ENCODE assay signal across 16 cellular contexts in genomic region chr5:58940446-58940845, GRCh38.
DNase-seq lines count a peak whose midpoint lies in the region; ATAC-seq and TF ChIP-seq lines count a peak whose summit lies in the region.
"Had no signal": no experiment of that assay in that cellular context is flagged by ENCODE, and none has a peak within 500 bp of the region (broad histone marks: within the 10 kb centered on the region; RNA-seq: fewer than 3 reads in every experiment).

No MANE protein-coding gene starts in this region.

- no peaks in the 10 kb centered on the region for H3K36me3 ChIP-seq in adipocyte (ENCODE audit: control insufficient read depth, insufficient read depth, low read length, severe bottlenecking)
- H3K36me3 ChIP-seq: gastroesophageal sphincter, WERI-Rb-1 had no signal

- no peaks in the 10 kb centered on the region for H3K27me3 ChIP-seq in adipocyte (replicated peaks; ENCODE audit: control insufficient read depth, insufficient read depth, low read length)

- H3K9me3 ChIP-seq in adipocyte (ENCODE audit: control insufficient read depth, low read length): peaks cover 6% of the 10 kb centered on the region
- H3K9me3 ChIP-seq: gastroesophageal sphincter had no signal

- ATAC-seq in sciatic nerve (peak; percentile 77), GM19463 (IDR thresholded peaks at IDR 0.05; ENCODE audit: unreplicated experiment) (no peak)
- ATAC-seq: gastroesophageal sphincter, GM12878, PC-3 had no signal

- peak overlapping the region; percentile 45 for H3K4me3 ChIP-seq in adipocyte (ENCODE audit: low read length)
- H3K4me3 ChIP-seq in fibroblast of the aortic adventitia (ENCODE audit: low read depth, low read length): no peak overlapping the region
- H3K4me3 ChIP-seq: gastroesophageal sphincter, GM12878 had no signal

- DNase-seq in H4 (ENCODE audit: low spot score): peak; percentile 10
- no peak for DNase-seq in adipocyte (ENCODE audit: low read depth)
- peak; percentile 50 for DNase-seq in fibroblast of the aortic adventitia (ENCODE audit: low read depth)
- DNase-seq in sciatic nerve (ENCODE audit: low spot score): no peak
- no peak for DNase-seq in effector CD4-positive, alpha-beta T cell
- no peak for DNase-seq in NCI-H1048 (lab: John Stamatoyannopoulos, UW)
- DNase-seq: activated CD8-positive, alpha-beta memory T cell treated with anti-CD3 and anti-CD28 coated beads for 24 hours; activated gamma-delta T cell treated with Interleukin-2 at 50 U/mL for 16 hours; CD4-positive, alpha-beta memory T cell; immature natural killer cell; PC-3; stimulated activated CD4-positive, alpha-beta T cell treated with anti-CD3 and anti-CD28 coated beads, Interleukin-12 subunit alpha, Interleukin-12 subunit beta, amount 100 ng/mL, for 4 hours; WERI-Rb-1 had no signal

- peaks cover 32% of the 10 kb centered on the region for H3K4me1 ChIP-seq in adipocyte (ENCODE audit: control insufficient read depth, insufficient read depth, low read length)
- H3K4me1 ChIP-seq: gastroesophageal sphincter had no signal

- TF ChIP-seq CTCF in fibroblast of the aortic adventitia (IDR thresholded peaks at IDR 0.05; ENCODE audit: insufficient read depth, low read length): no peak

- peak overlapping the region; percentile 44 for H3K9ac ChIP-seq in adipocyte (ENCODE audit: low read length)

- intact Hi-C loops in sciatic nerve (cut with DNase I): no loop called here

Comparison
In these comparisons a context has a peak if more than half of its experiments do, and no peak if none do; other contexts are left out.
1. DNase-seq: peak in H4 (single experiment) and fibroblast of the aortic adventitia (single experiment); none in adipocyte (single experiment), sciatic nerve (single experiment), effector CD4-positive, alpha-beta T cell (single experiment) and NCI-H1048 (single experiment).